ENCODE assay signal across 1 cellular context in genomic region chr12:32906407-32907165, GRCh38.
TF ChIP-seq lines count a peak whose summit lies in the region.

No MANE protein-coding gene starts in this region.

TF ChIP-seq in HepG2, 621 proteins besides CTCF, POLR2A, EP300 and RAD21 (continued from another document):
- TF ChIP-seq PAXIP1 (CRISPR knock-in tag; conservative IDR thresholded peaks at IDR 0.05), result 0 out of 2 replicates have a peak, but pooled peaks have one; percentile 16
- no peak for TF ChIP-seq ZIK1 (CRISPR knock-in tag; IDR thresholded peaks at IDR 0.05; ENCODE audit: borderline replicate concordance, low read depth)
- TF ChIP-seq SOX13 (IDR thresholded peaks at IDR 0.05), result no peak
- peak in 1 of 2 experiments; percentile 74; a peak in 2 of 4 replicates for TF ChIP-seq SOX13 (CRISPR knock-in tag; conservative IDR thresholded peaks at IDR 0.05 in 1 of 2, IDR thresholded peaks at IDR 0.05 in 1 of 2)
- 0 out of 2 replicates have a peak, but pooled peaks have one; percentile 10 for TF ChIP-seq HNF4G (IDR thresholded peaks at IDR 0.05; ENCODE audit: borderline replicate concordance, low read depth, low read length)
- TF ChIP-seq HNF4G (CRISPR knock-in tag; IDR thresholded peaks at IDR 0.05; ENCODE audit: borderline replicate concordance, low read depth), result no peak
- peak; percentile 46; the same call in 1 of the 2 replicates for TF ChIP-seq NR2F6 (IDR thresholded peaks at IDR 0.05)
- 0 out of 2 replicates have a peak, but pooled peaks have one; percentile 11 for TF ChIP-seq NR2F6 (CRISPR knock-in tag; IDR thresholded peaks at IDR 0.05)
- no peak for TF ChIP-seq SOX6 (IDR thresholded peaks at IDR 0.05)
- TF ChIP-seq SOX6 (CRISPR knock-in tag; IDR thresholded peaks at IDR 0.05), result peak; percentile 51; the same call in 1 of the 2 replicates
- TF ChIP-seq ARID5B (CRISPR knock-in tag; IDR thresholded peaks at IDR 0.05), result peak; percentile 25; the same call in 1 of the 2 replicates
- no peak for TF ChIP-seq ZNF83 (CRISPR knock-in tag; IDR thresholded peaks at IDR 0.05; ENCODE audit: borderline replicate concordance)
- no peak for TF ChIP-seq MNT (IDR thresholded peaks at IDR 0.05)
- peak; percentile 23; the same call in 1 of the 2 replicates for TF ChIP-seq GATAD2A (CRISPR knock-in tag; IDR thresholded peaks at IDR 0.05)
- TF ChIP-seq HNF1A (IDR thresholded peaks at IDR 0.05; ENCODE audit: low read depth), result no peak
- no peak for TF ChIP-seq HNF1A (CRISPR knock-in tag; IDR thresholded peaks at IDR 0.05; ENCODE audit: borderline replicate concordance)
- no peak for TF ChIP-seq ZNF367 (CRISPR knock-in tag; IDR thresholded peaks at IDR 0.05; ENCODE audit: borderline replicate concordance)
- TF ChIP-seq HNF4A (CRISPR knock-in tag; IDR thresholded peaks at IDR 0.05), result peak; percentile 41; the same call in 1 of the 2 replicates
- no peak for TF ChIP-seq SIN3A (IDR thresholded peaks at IDR 0.05; ENCODE audit: borderline replicate concordance, low read depth, low read length)
- no peak for TF ChIP-seq E2F1 (CRISPR knock-in tag; IDR thresholded peaks at IDR 0.05)
